Comparison of ENCODE assay signal across 19 cellular contexts in the genomic region with DNA sequence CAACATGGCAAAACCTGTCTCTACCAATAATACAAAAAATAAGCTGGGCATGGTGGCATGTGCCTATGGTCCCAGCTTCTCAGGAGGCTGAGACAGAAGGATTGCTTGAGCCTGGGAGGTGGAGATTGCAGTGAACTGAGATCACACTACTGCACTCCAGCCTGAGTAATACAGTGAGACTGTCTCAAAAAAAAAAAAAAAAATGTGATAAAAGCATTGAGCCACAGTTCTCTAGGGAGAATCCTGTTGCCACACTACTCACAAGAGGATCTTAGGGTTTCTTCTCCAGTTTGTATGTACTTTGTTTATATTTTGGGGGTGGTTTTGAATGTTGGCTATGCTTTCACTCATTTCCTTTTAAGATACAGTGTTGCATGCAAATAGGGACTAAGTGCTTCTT.
"Had no signal": no experiment of that assay in that cellular context is flagged by ENCODE, and none has a peak within 500 bp of the region (broad histone marks: within the 10 kb centered on the region; RNA-seq: fewer than 3 reads in every experiment).

No MANE protein-coding gene starts in this region.

- H3K27me3 ChIP-seq: adrenal gland, left lung, tibial artery had no signal

- ATAC-seq: activated CD4-positive, alpha-beta T cell treated with anti-CD3 and anti-CD28 coated beads for 36 hours; effector memory CD8-positive, alpha-beta T cell; left lung; WTC11 had no signal

- H3K4me1 Mint-ChIP-seq: activated CD4-positive, alpha-beta T cell treated with anti-CD3 and anti-CD28 coated beads for 36 hours; activated naive CD4-positive, alpha-beta T cell treated with anti-CD3 and anti-CD28 coated beads, Interleukin-2, amount 50 U/mL, for 24 hours had no signal

- H3K4me1 ChIP-seq: adrenal gland, left lung, tibial artery had no signal

- H3K36me3 ChIP-seq: adrenal gland had no signal

- H3K4me3 ChIP-seq: adrenal gland, left lung, tibial artery had no signal

- DNase-seq: activated CD4-positive, alpha-beta T cell treated with anti-CD3 and anti-CD28 coated beads for 36 hours; activated CD4-positive, alpha-beta T cell treated with anti-CD3 and anti-CD28 coated beads, Interleukin-2, amount 50 U/mL, for 48 hours; activated gamma-delta T cell; adrenal gland; effector memory CD8-positive, alpha-beta T cell; foreskin fibroblast; left lung; mammary epithelial cell; occipital lobe; posterior cingulate gyrus; retina; stimulated activated CD4-positive, alpha-beta T cell treated with anti-CD3 and anti-CD28 coated beads, Interleukin-12 subunit alpha, Interleukin-12 subunit beta, amount 100 ng/mL, for 4 hours; stimulated activated CD4-positive, alpha-beta T cell treated with anti-CD3 and anti-CD28 coated beads, Interleukin-1b, Interleukin-23, amount 100 ng/mL, for 48 hours; stimulated activated naive CD4-positive, alpha-beta T cell treated with Interleukin-2 at 50 U/mL for 16 hours; substantia nigra; tibial artery had no signal

- H3K9me3 ChIP-seq: adrenal gland, left lung, tibial artery had no signal

- H3K27ac ChIP-seq: adrenal gland, left lung, tibial artery had no signal

- H3K4me3 Mint-ChIP-seq: activated CD4-positive, alpha-beta T cell treated with anti-CD3 and anti-CD28 coated beads for 36 hours; activated naive CD4-positive, alpha-beta T cell treated with anti-CD3 and anti-CD28 coated beads, Interleukin-2, amount 50 U/mL, for 24 hours; effector memory CD8-positive, alpha-beta T cell; T-helper 2 cell treated with Interferon-gamma antibody and Interleukin-4, amounts not matched to agents 5 μg/mL and 100 μg/mL, for 36 hours; WTC11 had no signal

- H3K9me3 Mint-ChIP-seq: activated naive CD4-positive, alpha-beta T cell treated with anti-CD3 and anti-CD28 coated beads, Interleukin-2, amount 50 U/mL, for 24 hours; effector memory CD8-positive, alpha-beta T cell had no signal

- H3K27me3 Mint-ChIP-seq: activated CD4-positive, alpha-beta T cell treated with anti-CD3 and anti-CD28 coated beads for 36 hours; activated naive CD4-positive, alpha-beta T cell treated with anti-CD3 and anti-CD28 coated beads, Interleukin-2, amount 50 U/mL, for 24 hours had no signal

- H3K27ac Mint-ChIP-seq: activated CD4-positive, alpha-beta T cell treated with anti-CD3 and anti-CD28 coated beads for 36 hours; activated naive CD4-positive, alpha-beta T cell treated with anti-CD3 and anti-CD28 coated beads, Interleukin-2, amount 50 U/mL, for 24 hours; effector memory CD8-positive, alpha-beta T cell; T-helper 2 cell treated with Interferon-gamma antibody and Interleukin-4, amounts not matched to agents 5 μg/mL and 100 μg/mL, for 36 hours; WTC11 had no signal
